In the genomic region with DNA sequence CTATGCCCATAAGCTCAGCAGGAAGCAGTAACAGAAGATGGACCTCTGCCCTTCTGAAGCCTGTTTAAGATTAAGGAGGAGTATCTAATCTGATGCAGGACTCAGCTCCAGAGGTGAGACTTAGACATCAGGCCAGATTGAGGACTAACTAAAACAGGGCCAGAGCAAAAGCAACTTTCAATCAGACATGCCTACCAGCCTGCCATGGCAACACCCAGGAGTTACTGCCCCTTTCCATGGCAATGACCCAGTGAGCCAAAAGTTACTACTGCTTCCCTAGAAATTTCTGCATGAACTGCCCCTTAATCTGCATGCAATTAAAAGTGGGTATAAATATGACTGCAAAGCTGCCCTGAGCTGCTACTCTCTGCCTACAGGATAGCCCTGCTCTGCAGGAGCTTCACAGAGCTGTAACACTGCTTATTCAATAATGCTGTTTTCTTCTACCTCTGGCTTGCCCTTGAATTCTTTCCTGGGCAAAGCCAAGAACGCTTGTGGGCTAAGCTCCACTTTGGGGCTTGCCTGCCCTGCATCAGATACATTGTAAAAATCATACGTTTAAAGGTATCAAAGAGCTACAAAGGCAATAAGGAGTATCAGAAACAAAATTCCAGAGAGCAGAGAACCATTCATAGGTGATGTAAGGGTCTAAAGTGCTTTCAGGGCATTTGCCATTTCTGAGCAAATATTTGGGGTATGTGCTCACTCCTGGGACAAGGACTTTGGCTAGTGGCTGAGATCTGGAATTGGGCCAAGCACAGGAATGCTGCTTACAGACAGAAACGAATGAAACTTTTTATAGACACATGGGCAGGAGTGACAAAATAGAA, we compare ENCODE assay signal across 1 cellular context.
TF ChIP-seq lines count a peak whose summit lies in the region.

No MANE protein-coding gene starts in this region.

TF ChIP-seq in HepG2, 621 proteins besides CTCF, POLR2A, EP300 and RAD21 (continued from another document and continues in another):
- TF ChIP-seq, protein P1, sequence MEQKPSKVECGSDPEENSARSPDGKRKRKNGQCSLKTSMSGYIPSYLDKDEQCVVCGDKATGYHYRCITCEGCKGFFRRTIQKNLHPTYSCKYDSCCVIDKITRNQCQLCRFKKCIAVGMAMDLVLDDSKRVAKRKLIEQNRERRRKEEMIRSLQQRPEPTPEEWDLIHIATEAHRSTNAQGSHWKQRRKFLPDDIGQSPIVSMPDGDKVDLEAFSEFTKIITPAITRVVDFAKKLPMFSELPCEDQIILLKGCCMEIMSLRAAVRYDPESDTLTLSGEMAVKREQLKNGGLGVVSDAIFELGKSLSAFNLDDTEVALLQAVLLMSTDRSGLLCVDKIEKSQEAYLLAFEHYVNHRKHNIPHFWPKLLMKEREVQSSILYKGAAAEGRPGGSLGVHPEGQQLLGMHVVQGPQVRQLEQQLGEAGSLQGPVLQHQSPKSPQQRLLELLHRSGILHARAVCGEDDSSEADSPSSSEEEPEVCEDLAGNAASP (CRISPR knock-in tag; IDR thresholded peaks at IDR 0.05; ENCODE audit: borderline replicate concordance) = peak; percentile 66; the same call in 1 of the 2 replicates
- TF ChIP-seq SP4 (CRISPR knock-in tag; IDR thresholded peaks at IDR 0.05) (no peak), CEBPB (IDR thresholded peaks at IDR 0.05; ENCODE audit: borderline replicate concordance, low read depth, low read length) (peak; percentile 54; the same call in 1 of the 2 replicates), ZBTB1 (CRISPR knock-in tag; IDR thresholded peaks at IDR 0.05; ENCODE audit: borderline replicate concordance) (no peak), MIXL1 (CRISPR knock-in tag; IDR thresholded peaks at IDR 0.05) (peak; percentile 10; the same call in 1 of the 2 replicates), ZNF792 (CRISPR knock-in tag; IDR thresholded peaks at IDR 0.05) (no peak), ZNF331 (CRISPR knock-in tag; IDR thresholded peaks at IDR 0.05) (peak; percentile 68), RCOR2 (CRISPR knock-in tag; IDR thresholded peaks at IDR 0.05) (no peak), TMF1 (CRISPR knock-in tag; IDR thresholded peaks at IDR 0.05; ENCODE audit: low read depth) (no peak), MLXIP (CRISPR knock-in tag; IDR thresholded peaks at IDR 0.05; ENCODE audit: borderline replicate concordance) (no peak), ATF4 (CRISPR knock-in tag; IDR thresholded peaks at IDR 0.05) (no peak), CENPX (CRISPR knock-in tag; IDR thresholded peaks at IDR 0.05) (no peak), ZNF512 (CRISPR knock-in tag; IDR thresholded peaks at IDR 0.05) (no peak), DR1 (CRISPR knock-in tag; IDR thresholded peaks at IDR 0.05) (no peak), ZNF326 (CRISPR knock-in tag; IDR thresholded peaks at IDR 0.05; ENCODE audit: borderline replicate concordance) (no peak), AHR (CRISPR knock-in tag; IDR thresholded peaks at IDR 0.05) (no peak), SATB2 (CRISPR knock-in tag; IDR thresholded peaks at IDR 0.05) (no peak), ZEB1 (IDR thresholded peaks at IDR 0.05; ENCODE audit: insufficient replicate concordance, low read depth) (peak; percentile 45), ERF (CRISPR knock-in tag; IDR thresholded peaks at IDR 0.05) (no peak), ZNF256 (CRISPR knock-in tag; conservative IDR thresholded peaks at IDR 0.05) (no peak), ZNF781 (CRISPR knock-in tag; IDR thresholded peaks at IDR 0.05; ENCODE audit: borderline replicate concordance, not compliant biosample characterization) (no peak), ZFP82 (CRISPR knock-in tag; IDR thresholded peaks at IDR 0.05; ENCODE audit: borderline replicate concordance) (no peak), YEATS4 (CRISPR knock-in tag; IDR thresholded peaks at IDR 0.05; ENCODE audit: borderline replicate concordance) (no peak), ZNF883 (CRISPR knock-in tag; IDR thresholded peaks at IDR 0.05; ENCODE audit: not compliant biosample characterization) (no peak)
- TF ChIP-seq, protein P2, sequence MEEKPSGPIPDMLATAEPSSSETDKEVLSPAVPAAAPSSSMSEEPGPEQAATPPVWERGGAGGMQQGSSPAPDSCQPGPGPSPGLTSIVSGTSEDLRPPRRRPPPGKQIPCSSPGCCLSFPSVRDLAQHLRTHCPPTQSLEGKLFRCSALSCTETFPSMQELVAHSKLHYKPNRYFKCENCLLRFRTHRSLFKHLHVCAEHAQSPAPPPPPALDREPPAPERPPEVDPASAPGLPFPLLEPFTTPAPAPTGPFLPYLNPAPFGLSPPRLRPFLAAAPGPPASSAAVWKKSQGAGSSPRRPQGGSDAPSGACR (CRISPR knock-in tag; IDR thresholded peaks at IDR 0.05) = no peak
- TF ChIP-seq, protein P3, sequence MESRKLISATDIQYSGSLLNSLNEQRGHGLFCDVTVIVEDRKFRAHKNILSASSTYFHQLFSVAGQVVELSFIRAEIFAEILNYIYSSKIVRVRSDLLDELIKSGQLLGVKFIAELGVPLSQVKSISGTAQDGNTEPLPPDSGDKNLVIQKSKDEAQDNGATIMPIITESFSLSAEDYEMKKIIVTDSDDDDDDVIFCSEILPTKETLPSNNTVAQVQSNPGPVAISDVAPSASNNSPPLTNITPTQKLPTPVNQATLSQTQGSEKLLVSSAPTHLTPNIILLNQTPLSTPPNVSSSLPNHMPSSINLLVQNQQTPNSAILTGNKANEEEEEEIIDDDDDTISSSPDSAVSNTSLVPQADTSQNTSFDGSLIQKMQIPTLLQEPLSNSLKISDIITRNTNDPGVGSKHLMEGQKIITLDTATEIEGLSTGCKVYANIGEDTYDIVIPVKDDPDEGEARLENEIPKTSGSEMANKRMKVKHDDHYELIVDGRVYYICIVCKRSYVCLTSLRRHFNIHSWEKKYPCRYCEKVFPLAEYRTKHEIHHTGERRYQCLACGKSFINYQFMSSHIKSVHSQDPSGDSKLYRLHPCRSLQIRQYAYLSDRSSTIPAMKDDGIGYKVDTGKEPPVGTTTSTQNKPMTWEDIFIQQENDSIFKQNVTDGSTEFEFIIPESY (CRISPR knock-in tag; IDR thresholded peaks at IDR 0.05) = no peak
- TF ChIP-seq, protein P4, sequence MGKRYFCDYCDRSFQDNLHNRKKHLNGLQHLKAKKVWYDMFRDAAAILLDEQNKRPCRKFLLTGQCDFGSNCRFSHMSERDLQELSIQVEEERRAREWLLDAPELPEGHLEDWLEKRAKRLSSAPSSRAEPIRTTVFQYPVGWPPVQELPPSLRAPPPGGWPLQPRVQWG (CRISPR knock-in tag; IDR thresholded peaks at IDR 0.05; ENCODE audit: borderline replicate concordance, low read depth) = no peak
- TF ChIP-seq, protein P5, sequence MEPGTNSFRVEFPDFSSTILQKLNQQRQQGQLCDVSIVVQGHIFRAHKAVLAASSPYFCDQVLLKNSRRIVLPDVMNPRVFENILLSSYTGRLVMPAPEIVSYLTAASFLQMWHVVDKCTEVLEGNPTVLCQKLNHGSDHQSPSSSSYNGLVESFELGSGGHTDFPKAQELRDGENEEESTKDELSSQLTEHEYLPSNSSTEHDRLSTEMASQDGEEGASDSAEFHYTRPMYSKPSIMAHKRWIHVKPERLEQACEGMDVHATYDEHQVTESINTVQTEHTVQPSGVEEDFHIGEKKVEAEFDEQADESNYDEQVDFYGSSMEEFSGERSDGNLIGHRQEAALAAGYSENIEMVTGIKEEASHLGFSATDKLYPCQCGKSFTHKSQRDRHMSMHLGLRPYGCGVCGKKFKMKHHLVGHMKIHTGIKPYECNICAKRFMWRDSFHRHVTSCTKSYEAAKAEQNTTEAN (CRISPR knock-in tag; conservative IDR thresholded peaks at IDR 0.05) = no peak
- TF ChIP-seq, protein P6, sequence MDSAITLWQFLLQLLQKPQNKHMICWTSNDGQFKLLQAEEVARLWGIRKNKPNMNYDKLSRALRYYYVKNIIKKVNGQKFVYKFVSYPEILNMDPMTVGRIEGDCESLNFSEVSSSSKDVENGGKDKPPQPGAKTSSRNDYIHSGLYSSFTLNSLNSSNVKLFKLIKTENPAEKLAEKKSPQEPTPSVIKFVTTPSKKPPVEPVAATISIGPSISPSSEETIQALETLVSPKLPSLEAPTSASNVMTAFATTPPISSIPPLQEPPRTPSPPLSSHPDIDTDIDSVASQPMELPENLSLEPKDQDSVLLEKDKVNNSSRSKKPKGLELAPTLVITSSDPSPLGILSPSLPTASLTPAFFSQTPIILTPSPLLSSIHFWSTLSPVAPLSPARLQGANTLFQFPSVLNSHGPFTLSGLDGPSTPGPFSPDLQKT (CRISPR knock-in tag; IDR thresholded peaks at IDR 0.05; ENCODE audit: borderline replicate concordance) = no peak
- TF ChIP-seq, protein P7, sequence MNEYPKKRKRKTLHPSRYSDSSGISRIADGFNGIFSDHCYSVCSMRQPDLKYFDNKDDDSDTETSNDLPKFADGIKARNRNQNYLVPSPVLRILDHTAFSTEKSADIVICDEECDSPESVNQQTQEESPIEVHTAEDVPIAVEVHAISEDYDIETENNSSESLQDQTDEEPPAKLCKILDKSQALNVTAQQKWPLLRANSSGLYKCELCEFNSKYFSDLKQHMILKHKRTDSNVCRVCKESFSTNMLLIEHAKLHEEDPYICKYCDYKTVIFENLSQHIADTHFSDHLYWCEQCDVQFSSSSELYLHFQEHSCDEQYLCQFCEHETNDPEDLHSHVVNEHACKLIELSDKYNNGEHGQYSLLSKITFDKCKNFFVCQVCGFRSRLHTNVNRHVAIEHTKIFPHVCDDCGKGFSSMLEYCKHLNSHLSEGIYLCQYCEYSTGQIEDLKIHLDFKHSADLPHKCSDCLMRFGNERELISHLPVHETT (CRISPR knock-in tag; conservative IDR thresholded peaks at IDR 0.05) = no peak
- TF ChIP-seq, protein P8, sequence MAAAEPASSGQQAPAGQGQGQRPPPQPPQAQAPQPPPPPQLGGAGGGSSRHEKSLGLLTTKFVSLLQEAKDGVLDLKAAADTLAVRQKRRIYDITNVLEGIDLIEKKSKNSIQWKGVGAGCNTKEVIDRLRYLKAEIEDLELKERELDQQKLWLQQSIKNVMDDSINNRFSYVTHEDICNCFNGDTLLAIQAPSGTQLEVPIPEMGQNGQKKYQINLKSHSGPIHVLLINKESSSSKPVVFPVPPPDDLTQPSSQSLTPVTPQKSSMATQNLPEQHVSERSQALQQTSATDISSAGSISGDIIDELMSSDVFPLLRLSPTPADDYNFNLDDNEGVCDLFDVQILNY (CRISPR knock-in tag; conservative IDR thresholded peaks at IDR 0.05) = no peak
- TF ChIP-seq, protein P9, sequence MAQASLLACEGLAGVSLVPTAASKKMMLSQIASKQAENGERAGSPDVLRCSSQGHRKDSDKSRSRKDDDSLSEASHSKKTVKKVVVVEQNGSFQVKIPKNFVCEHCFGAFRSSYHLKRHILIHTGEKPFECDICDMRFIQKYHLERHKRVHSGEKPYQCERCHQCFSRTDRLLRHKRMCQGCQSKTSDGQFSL (CRISPR knock-in tag; IDR thresholded peaks at IDR 0.05) = no peak
- TF ChIP-seq, protein P10, sequence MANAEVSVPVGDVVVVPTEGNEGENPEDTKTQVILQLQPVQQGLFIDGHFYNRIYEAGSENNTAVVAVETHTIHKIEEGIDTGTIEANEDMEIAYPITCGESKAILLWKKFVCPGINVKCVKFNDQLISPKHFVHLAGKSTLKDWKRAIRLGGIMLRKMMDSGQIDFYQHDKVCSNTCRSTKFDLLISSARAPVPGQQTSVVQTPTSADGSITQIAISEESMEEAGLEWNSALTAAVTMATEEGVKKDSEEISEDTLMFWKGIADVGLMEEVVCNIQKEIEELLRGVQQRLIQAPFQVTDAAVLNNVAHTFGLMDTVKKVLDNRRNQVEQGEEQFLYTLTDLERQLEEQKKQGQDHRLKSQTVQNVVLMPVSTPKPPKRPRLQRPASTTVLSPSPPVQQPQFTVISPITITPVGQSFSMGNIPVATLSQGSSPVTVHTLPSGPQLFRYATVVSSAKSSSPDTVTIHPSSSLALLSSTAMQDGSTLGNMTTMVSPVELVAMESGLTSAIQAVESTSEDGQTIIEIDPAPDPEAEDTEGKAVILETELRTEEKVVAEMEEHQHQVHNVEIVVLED (CRISPR knock-in tag; IDR thresholded peaks at IDR 0.05; ENCODE audit: borderline replicate concordance) = peak; percentile 18; the same call in 1 of the 2 replicates
